Comparison of ENCODE assay signal across 13 cellular contexts in genomic region chr1:182608850-182609610, GRCh38. TPM values are rescaled to one million over a fixed set of nuclear protein-coding genes. Genes with fewer than 3 reads are reported as not detected.
A peak's percentile ranks its signal among the peaks of the same experiment; 100 is the strongest.
DNase-seq lines count a peak whose midpoint lies in the region; ATAC-seq and TF ChIP-seq lines count a peak whose summit lies in the region.
"Had no signal": no experiment of that assay in that cellular context is flagged by ENCODE, and none has a peak within 500 bp of the region (broad histone marks: within the 10 kb centered on the region; RNA-seq: fewer than 3 reads in every experiment).

No MANE protein-coding gene starts in this region.

- no peak overlapping the region for H3K4me3 Mint-ChIP-seq in activated CD4-positive, alpha-beta T cell treated with anti-CD3 and anti-CD28 coated beads for 36 hours
- H3K4me3 Mint-ChIP-seq: activated naive CD8-positive, alpha-beta T cell treated with anti-CD3 and anti-CD28 coated beads, Interleukin-2, amount 10 ng/mL, durations not matched to agents 7 days and 5 days had no signal

- intact Hi-C loops in activated CD4-positive, alpha-beta T cell treated with anti-CD3 and anti-CD28 coated beads for 36 hours (cut with DNase I, micrococcal nuclease): loop anchor here in 1 of 2 experiments (10.0 kb wide), 2 partner anchors 866 to 1026 kb away; partner anchors contain the start of genes ARPC5 and SMG7

- H3K4me2 ChIP-seq in osteoblast (ENCODE audit: insufficient read depth, low read length): no peak overlapping the region

- H3K36me3 Mint-ChIP-seq in activated CD4-positive, alpha-beta T cell treated with anti-CD3 and anti-CD28 coated beads for 36 hours (ENCODE audit: low read depth): no peaks in the 10 kb centered on the region
- no peaks in the 10 kb centered on the region for H3K36me3 Mint-ChIP-seq in activated naive CD4-positive, alpha-beta T cell treated with anti-CD3 and anti-CD28 coated beads, Interleukin-2, amount 50 U/mL, for 72 hours

- H3K27ac Mint-ChIP-seq in activated CD4-positive, alpha-beta T cell treated with anti-CD3 and anti-CD28 coated beads for 36 hours: peak overlapping the region; percentile 1
- peak overlapping the region in 1 of 2 donors; percentile 3 for H3K27ac Mint-ChIP-seq in activated naive CD4-positive, alpha-beta T cell treated with anti-CD3 and anti-CD28 coated beads, Interleukin-2, amount 50 U/mL, for 72 hours
- H3K27ac Mint-ChIP-seq: activated naive CD8-positive, alpha-beta T cell treated with anti-CD3 and anti-CD28 coated beads, Interleukin-2, amount 10 ng/mL, durations not matched to agents 7 days and 5 days had no signal

- POLR2A ChIA-PET in activated CD4-positive, alpha-beta T cell treated with anti-CD3 and anti-CD28 coated beads for 36 hours (lab: Charles Lee): no interaction called here
- POLR2A ChIA-PET in HEK293 (lab: Yijun Ruan, JAX): no interaction called here

- H3K27ac ChIP-seq in HEK293 (ENCODE audit: extremely low read depth, low read depth, low read length) (no peak overlapping the region), osteoblast (ENCODE audit: low read depth, low read length) (no peak overlapping the region)
- H3K27ac ChIP-seq: coronary artery had no signal

- peak overlapping the region; percentile 12 for H2AFZ ChIP-seq in osteoblast (ENCODE audit: low read length)

- H3K27me3 ChIP-seq in osteoblast (ENCODE audit: insufficient read depth, low read length): no peaks in the 10 kb centered on the region

- CTCF ChIA-PET in activated CD4-positive, alpha-beta T cell treated with anti-CD3 and anti-CD28 coated beads for 36 hours (lab: Charles Lee): interaction anchor here (5.8 to 23.5 kb wide), 2 partner anchors 13 to 177 kb away, joined by 57 to 772 read pairs; partner anchors contain the start of gene NPL
- CTCF ChIA-PET in HEK293 (lab: Yijun Ruan, JAX): interaction anchor here (1.0 to 1.4 kb wide), 4 partner anchors 13 to 524 kb away, joined by 3 to 6 read pairs (median 4); no protein-coding TSS in a partner anchor

- TF ChIP-seq CTCF in HEK293 (tag by site-specific recombination; IDR thresholded peaks at IDR 0.05) (no peak), cardiac fibroblast (IDR thresholded peaks at IDR 0.05; ENCODE audit: low read depth, low read length) (no peak), osteoblast (IDR thresholded peaks at IDR 0.05; ENCODE audit: extremely low read depth, low read depth, low read length) (no peak)

- peaks cover 40% of the 10 kb centered on the region for H3K4me1 Mint-ChIP-seq in activated CD4-positive, alpha-beta T cell treated with anti-CD3 and anti-CD28 coated beads for 36 hours

- H3K4me1 ChIP-seq in HEK293 (ENCODE audit: control insufficient read depth, insufficient read depth, low read length) (peaks cover 8% of the 10 kb centered on the region; the same call in 1 of the 2 replicates), osteoblast (ENCODE audit: insufficient read depth, low read length) (peaks cover 15% of the 10 kb centered on the region)

- H3K9me3 ChIP-seq in HEK293 (ENCODE audit: control insufficient read depth, insufficient read depth, low read depth, low read length): no peaks in the 10 kb centered on the region
- no peaks in the 10 kb centered on the region for H3K9me3 ChIP-seq in osteoblast (ENCODE audit: low read depth, low read length)

- no peak for ATAC-seq in activated CD4-positive, alpha-beta T cell treated with anti-CD3 and anti-CD28 coated beads for 36 hours
- ATAC-seq in GM21423 (IDR thresholded peaks at IDR 0.05; ENCODE audit: unreplicated experiment) (no peak), GM21723 (IDR thresholded peaks at IDR 0.05; ENCODE audit: unreplicated experiment) (no peak)
- ATAC-seq in activated naive CD4-positive, alpha-beta T cell treated with anti-CD3 and anti-CD28 coated beads, Interleukin-2, amount 50 U/mL, for 72 hours: no peak

- H4K20me1 ChIP-seq in osteoblast (ENCODE audit: insufficient read depth, low read length): no peaks in the 10 kb centered on the region

- H3K9me3 Mint-ChIP-seq in activated CD4-positive, alpha-beta T cell treated with anti-CD3 and anti-CD28 coated beads for 36 hours (ENCODE audit: low read depth): no peaks in the 10 kb centered on the region
- H3K9me3 Mint-ChIP-seq in activated naive CD4-positive, alpha-beta T cell treated with anti-CD3 and anti-CD28 coated beads, Interleukin-2, amount 50 U/mL, for 72 hours: no peaks in the 10 kb centered on the region
- H3K9me3 Mint-ChIP-seq: activated naive CD8-positive, alpha-beta T cell treated with anti-CD3 and anti-CD28 coated beads, Interleukin-2, amount 10 ng/mL, durations not matched to agents 7 days and 5 days had no signal

- no peak overlapping the region for H3K4me3 ChIP-seq in HEK293 (ENCODE audit: low read depth, low read length)
- no peak overlapping the region for H3K4me3 ChIP-seq in cardiac fibroblast (replicated peaks in 1 of 2; ENCODE audit: low read depth in 2 of 2, low read length in 2 of 2)
- H3K4me3 ChIP-seq in osteoblast (ENCODE audit: insufficient read depth, low read length): no peak overlapping the region
- H3K4me3 ChIP-seq: coronary artery had no signal

- no peak for DNase-seq in activated CD4-positive, alpha-beta T cell treated with anti-CD3 and anti-CD28 coated beads for 36 hours
- DNase-seq in activated CD4-positive, alpha-beta T cell treated with anti-CD3 and anti-CD28 coated beads, Interleukin-2, amount 50 U/mL, for 4 hours: no peak
- peak; percentile 53 to 76 for DNase-seq in cardiac fibroblast (ENCODE audit: low read depth in 2 of 2)
- no peak for DNase-seq in osteoblast (ENCODE audit: insufficient read length, low spot score, missing footprints)
- no peak for DNase-seq in activated naive CD4-positive, alpha-beta T cell treated with anti-CD3 and anti-CD28 coated beads, Interleukin-2, amount 50 U/mL, for 72 hours (ENCODE audit: low spot score in 2 of 2)
- DNase-seq: activated naive CD8-positive, alpha-beta T cell treated with anti-CD3 and anti-CD28 coated beads, Interleukin-2, amount 10 ng/mL, durations not matched to agents 7 days and 5 days; DMS79 treated with DMSO at 0.1 percent for 48 hours; NCI-H526 treated with DMSO at 0.1 percent for 48 hours; stimulated activated CD4-positive, alpha-beta T cell treated with anti-CD3 and anti-CD28 coated beads, Interleukin-2, amount 100 ng/mL, for 24 hours had no signal

- peaks cover 35% of the 10 kb centered on the region for H3K27me3 Mint-ChIP-seq in activated CD4-positive, alpha-beta T cell treated with anti-CD3 and anti-CD28 coated beads for 36 hours

- no peaks in the 10 kb centered on the region for H3K79me2 ChIP-seq in osteoblast (ENCODE audit: insufficient read depth, low read length)

- H3K36me3 ChIP-seq in HEK293 (ENCODE audit: control insufficient read depth in 2 of 2, insufficient read depth in 1 of 2, low read length in 2 of 2) (no peaks in the 10 kb centered on the region), osteoblast (ENCODE audit: insufficient read depth, low read length) (no peaks in the 10 kb centered on the region)

TF ChIP-seq in HEK293, 187 proteins besides CTCF, POLR2A, EP300 and RAD21:
- peak; percentile 94 for TF ChIP-seq ATF2 (tag by site-specific recombination; IDR thresholded peaks at IDR 0.05; ENCODE audit: low read depth)
- TF ChIP-seq ZNF792 (tag by site-specific recombination; IDR thresholded peaks at IDR 0.05): no peak
- TF ChIP-seq ZNF629 (tag by site-specific recombination; IDR thresholded peaks at IDR 0.05): peak; percentile 63; the same call in 1 of the 2 replicates
- TF ChIP-seq ZBTB48 (tag by site-specific recombination; IDR thresholded peaks at IDR 0.05): peak; percentile 51; the same call in 1 of the 2 replicates

RNA-seq across cellular contexts. Expression of gene RGS16, which starts 4.8 kb away (rescaled TPM):
- total RNA-seq in activated CD4-positive, alpha-beta T cell treated with anti-CD3 and anti-CD28 coated beads for 36 hours: 10 to 100 TPM; 27.2 to 30.6 TPM
- under 0.01 and 0.29 TPM in 2 replicates for total RNA-seq in osteoblast
- total RNA-seq in activated naive CD4-positive, alpha-beta T cell treated with anti-CD3 and anti-CD28 coated beads, Interleukin-2, amount 50 U/mL, for 72 hours: 10 to 100 TPM; 36.0 to 64.5 TPM

RNA-seq across cellular contexts. Expression of gene RNASEL, which starts 20.0 kb away (rescaled TPM):
- 1 to 10 TPM; 3.7 to 4.0 TPM for total RNA-seq in activated CD4-positive, alpha-beta T cell treated with anti-CD3 and anti-CD28 coated beads for 36 hours
- 7.2 and 9.1 TPM in 2 replicates for total RNA-seq in osteoblast
- 1 to 10 TPM; 3.6 to 5.2 TPM for total RNA-seq in activated naive CD4-positive, alpha-beta T cell treated with anti-CD3 and anti-CD28 coated beads, Interleukin-2, amount 50 U/mL, for 72 hours

Comparison
In these comparisons a context has a peak if more than half of its experiments do, and no peak if none do; other contexts are left out.
1. DNase-seq: peak in cardiac fibroblast (2 of 2); none in activated CD4-positive, alpha-beta T cell treated with anti-CD3 and anti-CD28 coated beads for 36 hours (single experiment), activated CD4-positive, alpha-beta T cell treated with anti-CD3 and anti-CD28 coated beads, Interleukin-2, amount 50 U/mL, for 4 hours (0 of 2), osteoblast (single experiment) and activated naive CD4-positive, alpha-beta T cell treated with anti-CD3 and anti-CD28 coated beads, Interleukin-2, amount 50 U/mL, for 72 hours (0 of 2).
2. RNA of gene RGS16, which starts 4.8 kb away (total RNA-seq): 36.0 to 64.5 TPM in activated naive CD4-positive, alpha-beta T cell treated with anti-CD3 and anti-CD28 coated beads, Interleukin-2, amount 50 U/mL, for 72 hours and 27.2 to 30.6 TPM in activated CD4-positive, alpha-beta T cell treated with anti-CD3 and anti-CD28 coated beads for 36 hours; under 0.01 to 0.29 TPM in osteoblast; every median in the first group is over 10 times any median in the second.